Comparison of ENCODE assay signal across 20 cellular contexts in genomic region chr19:32828139-32828538, GRCh38. TPM values are rescaled to one million over a fixed set of nuclear protein-coding genes. Genes with fewer than 3 reads are reported as not detected.
DNase-seq lines count a peak whose midpoint lies in the region; ATAC-seq, FAIRE-seq and TF ChIP-seq lines count a peak whose summit lies in the region.
"Had no signal": no experiment of that assay in that cellular context is flagged by ENCODE, and none has a peak within 500 bp of the region (broad histone marks: within the 10 kb centered on the region; RNA-seq: fewer than 3 reads in every experiment).

No MANE protein-coding gene starts in this region.

- no peak overlapping the region for H3K4ac ChIP-seq in trophoblast cell (ENCODE audit: low read depth, low read length)

- H3K27ac Mint-ChIP-seq in endodermal cell = peak overlapping the region; percentile 65
- no peak overlapping the region for H3K27ac Mint-ChIP-seq in Calu3 (ENCODE audit: unreplicated experiment)
- H3K27ac Mint-ChIP-seq: CD4-positive, alpha-beta T cell had no signal

- H3K9me3 ChIP-seq in HepG2 (ENCODE audit: low read length) (no peaks in the 10 kb centered on the region), right lobe of liver (no peaks in the 10 kb centered on the region), Karpas-422 (ENCODE audit: low read length) (no peaks in the 10 kb centered on the region), endodermal cell (ENCODE audit: control insufficient read depth, low read length) (peaks cover 28% of the 10 kb centered on the region), trophoblast cell (ENCODE audit: insufficient read depth, low read depth, low read length) (no peaks in the 10 kb centered on the region)
- H3K9me3 ChIP-seq: A549, Caco-2 had no signal

- no peaks in the 10 kb centered on the region for H3K79me1 ChIP-seq in trophoblast cell (ENCODE audit: low read length)

- in situ Hi-C loops in HepG2 (cut with HindIII; ENCODE audit: extremely low pct_ligation_motif_present, low pct_unique_long_range_greater_than_20kb) = no loop called here

- H3K9ac ChIP-seq in HepG2 (ENCODE audit: insufficient read depth, low read depth, low read length) (no peak overlapping the region), Karpas-422 (ENCODE audit: low read length) (no peak overlapping the region), endodermal cell (ENCODE audit: extremely low read depth, low read length, poor library complexity, severe bottlenecking) (peak overlapping the region; percentile 31), trophoblast cell (ENCODE audit: low read length) (no peak overlapping the region)

- POLR2A ChIA-PET in HepG2 (lab: Yijun Ruan, JAX) = no interaction called here

- ATAC-seq in HepG2 (peak; percentile 67), right lobe of liver (no peak)
- ATAC-seq: A549, GM12878, K562 had no signal

- no peak for TF ChIP-seq POLR2A in HepG2 (IDR thresholded peaks at IDR 0.05; ENCODE audit: insufficient read depth in 1 of 2, low read depth in 2 of 2, low read length in 2 of 2)
- TF ChIP-seq POLR2A in right lobe of liver (IDR thresholded peaks at IDR 0.05) = no peak

- H4K91ac ChIP-seq in trophoblast cell (ENCODE audit: low read depth, low read length) = no peak overlapping the region

- no peak overlapping the region for H3K14ac ChIP-seq in trophoblast cell (ENCODE audit: low read length)

- H3K23ac ChIP-seq in trophoblast cell (ENCODE audit: low read length) = no peak overlapping the region

- H3K4me3 ChIP-seq in HepG2 (replicated peaks in 1 of 3; ENCODE audit: insufficient read depth in 1 of 3, low read depth in 2 of 3, low read length in 3 of 3) (no peak overlapping the region), right lobe of liver (no peak overlapping the region), Karpas-422 (ENCODE audit: low read length) (no peak overlapping the region), endodermal cell (ENCODE audit: low read length) (no peak overlapping the region), trophoblast cell (ENCODE audit: low read depth, low read length) (no peak overlapping the region)
- H3K4me3 ChIP-seq: A549, GM12878, K562 had no signal

- no peak overlapping the region for H4K8ac ChIP-seq in trophoblast cell (ENCODE audit: low read depth, low read length)

- no peaks in the 10 kb centered on the region for H3K9me2 ChIP-seq in Karpas-422 (replicated peaks; ENCODE audit: insufficient read depth, low read length)

- H3K9me3 Mint-ChIP-seq in endodermal cell (peaks cover 9% of the 10 kb centered on the region), Calu3 (ENCODE audit: low read depth, unreplicated experiment) (no peaks in the 10 kb centered on the region)
- H3K9me3 Mint-ChIP-seq: CD4-positive, alpha-beta T cell had no signal

- intact Hi-C loops in HepG2 (cut with micrococcal nuclease; ENCODE audit: unreplicated experiment) (no loop called here), right lobe of liver (cut with DNase I) (no loop called here), Calu3 (cut with micrococcal nuclease; ENCODE audit: unreplicated experiment) (no loop called here)

- H3K4me1 Mint-ChIP-seq in endodermal cell (peaks cover 27% of the 10 kb centered on the region), Calu3 (ENCODE audit: low read depth, unreplicated experiment) (no peaks in the 10 kb centered on the region)

- H3K4me2 ChIP-seq in HepG2 (ENCODE audit: low read depth, low read length) (no peak overlapping the region), Karpas-422 (ENCODE audit: low read depth, low read length, poor library complexity, severe bottlenecking) (no peak overlapping the region), trophoblast cell (ENCODE audit: low read length) (no peak overlapping the region)
- H3K4me2 ChIP-seq: A549 had no signal

- BruUV-seq in HepG2 (replicated peaks; lab: Mats Ljungman, UMichigan) (no TSS peak), Calu3 (replicated peaks; lab: Mats Ljungman, UMichigan) (no TSS peak)

- WGBS in HepG2 (ENCODE audit: low lambda C conversion rate) = 44% methylated on average over 4 of the region's 4 CpGs
- 86% methylated on average over 1 of the region's 4 CpGs for WGBS in right lobe of liver (ENCODE audit: insufficient coverage, low coverage, low lambda C conversion rate, missing lambda C conversion rate)
- WGBS in endodermal cell (ENCODE audit: insufficient coverage in 1 of 2, insufficient read length in 1 of 2), 2 experiments = 85% methylated on average over 3 to 4 of the region's 4 CpGs
- no CpG with 5 or more reads among the region's 4 CpGs for WGBS in trophoblast cell (ENCODE audit: extremely low coverage, insufficient coverage, insufficient read length)

- H3K27me3 ChIP-seq in HepG2 (ENCODE audit: control insufficient read depth in 1 of 2, insufficient read depth in 2 of 2, low read length in 2 of 2) (no peaks in the 10 kb centered on the region), right lobe of liver (no peaks in the 10 kb centered on the region), Karpas-422 (ENCODE audit: low read length) (no peaks in the 10 kb centered on the region), endodermal cell (ENCODE audit: control insufficient read depth, insufficient read depth, low read length, poor library complexity, severe bottlenecking) (no peaks in the 10 kb centered on the region), trophoblast cell (ENCODE audit: insufficient read depth, low read length) (no peaks in the 10 kb centered on the region)

- CTCF ChIA-PET in HepG2 (lab: Yijun Ruan, JAX; ENCODE audit: low intra/inter-chr PET ratio, low total read pairs) (no interaction called here), Calu3 (lab: Charles Lee) (no interaction called here)

- no peaks in the 10 kb centered on the region for H3K79me2 ChIP-seq in HepG2 (ENCODE audit: insufficient read depth, low read length)
- no peaks in the 10 kb centered on the region for H3K79me2 ChIP-seq in Karpas-422 (ENCODE audit: low read length)
- H3K79me2 ChIP-seq in trophoblast cell (ENCODE audit: control insufficient read depth, insufficient read depth, low read length, poor library complexity) = no peaks in the 10 kb centered on the region

- no peak overlapping the region for H4K12ac ChIP-seq in trophoblast cell (ENCODE audit: low read depth, low read length)

- H2BK12ac ChIP-seq in trophoblast cell (ENCODE audit: low read length) = peak overlapping the region; percentile 20

- peaks cover 7% of the 10 kb centered on the region for H3K27me3 Mint-ChIP-seq in endodermal cell (ENCODE audit: insufficient read depth)
- H3K27me3 Mint-ChIP-seq in Calu3 (ENCODE audit: unreplicated experiment) = peaks cover 44% of the 10 kb centered on the region

- no peak overlapping the region for H2BK5ac ChIP-seq in trophoblast cell (ENCODE audit: low read depth, low read length, poor library complexity)

- peaks cover 17% of the 10 kb centered on the region for H3K4me1 ChIP-seq in HepG2 (ENCODE audit: insufficient read depth, low read length)
- H3K4me1 ChIP-seq in right lobe of liver = no peaks in the 10 kb centered on the region
- H3K4me1 ChIP-seq in Karpas-422 (ENCODE audit: low read length) = no peaks in the 10 kb centered on the region
- peaks cover 12% of the 10 kb centered on the region for H3K4me1 ChIP-seq in endodermal cell (ENCODE audit: control insufficient read depth, insufficient read depth, low read length)
- peaks cover 5 to 21% of the 10 kb centered on the region in 2 experiments for H3K4me1 ChIP-seq in trophoblast cell (ENCODE audit: control insufficient read depth in 1 of 2, insufficient read depth in 2 of 2, low read length in 2 of 2)
- H3K4me1 ChIP-seq: A549, Caco-2 had no signal

- TF ChIP-seq RAD21 in HepG2 (CRISPR knock-in tag; IDR thresholded peaks at IDR 0.05) = no peak

- no peak overlapping the region for H3K4me3 Mint-ChIP-seq in endodermal cell
- no peak overlapping the region for H3K4me3 Mint-ChIP-seq in Calu3 (ENCODE audit: low read depth, unreplicated experiment)
- H3K4me3 Mint-ChIP-seq: CD4-positive, alpha-beta T cell had no signal

- peak overlapping the region; percentile 20 for H3K27ac ChIP-seq in HepG2 (ENCODE audit: extremely low read length, insufficient read depth, low read length)
- no peak overlapping the region for H3K27ac ChIP-seq in right lobe of liver
- no peak overlapping the region for H3K27ac ChIP-seq in Karpas-422 (ENCODE audit: low read length)
- H3K27ac ChIP-seq in endodermal cell (ENCODE audit: low read depth, low read length) = peak overlapping the region; percentile 28
- H3K27ac ChIP-seq in trophoblast cell (ENCODE audit: low read depth, low read length) = no peak overlapping the region
- H3K27ac ChIP-seq: 22Rv1, A549, C4-2B had no signal

- H2BK120ac ChIP-seq in trophoblast cell (ENCODE audit: insufficient read depth, low read length, poor library complexity) = no peak overlapping the region

- H3K18ac ChIP-seq in trophoblast cell (ENCODE audit: low read length) = no peak overlapping the region

- H2AK5ac ChIP-seq in trophoblast cell (ENCODE audit: low read length) = no peak overlapping the region

- peak; percentile 18 for FAIRE-seq in HepG2 (lab: Jason Lieb, UNC)
- FAIRE-seq: GM12878, H54, K562 had no signal

- no peaks in the 10 kb centered on the region for H4K20me1 ChIP-seq in HepG2 (ENCODE audit: insufficient read depth, low read length)
- no peaks in the 10 kb centered on the region for H4K20me1 ChIP-seq in Karpas-422 (ENCODE audit: insufficient read depth, low read depth, low read length)

- TF ChIP-seq EP300 in HepG2 (IDR thresholded peaks at IDR 0.05; ENCODE audit: low read depth in 2 of 2, low read length in 2 of 2) = no peak
- no peak for TF ChIP-seq EP300 in HepG2 (CRISPR knock-in tag; IDR thresholded peaks at IDR 0.05; ENCODE audit: borderline replicate concordance)

- peak; percentile 16 for DNase-seq in HepG2 (ENCODE audit: low spot score)
- no peak for DNase-seq in right lobe of liver
- DNase-seq in Karpas-422 = peak; percentile 11
- peak; percentile 75 for DNase-seq in endodermal cell
- DNase-seq in trophoblast cell = peak in 1 of 2 donors; percentile 15
- DNase-seq in activated naive CD4-positive, alpha-beta T cell treated with Interleukin-2 at 50 U/mL for 16 hours = no peak
- DNase-seq in Calu3 = no peak
- DNase-seq in DMS 273 (lab: John Stamatoyannopoulos, UW; ENCODE audit: unreplicated experiment) = no peak
- DNase-seq: AML-193; Caco-2; CD4-positive, alpha-beta T cell; DMS79 treated with DMSO at 0.1 percent for 48 hours; IMR-90 had no signal

- H2AFZ ChIP-seq in HepG2 (ENCODE audit: low read length) (no peak overlapping the region), Karpas-422 (ENCODE audit: low read length) (no peak overlapping the region), trophoblast cell (ENCODE audit: insufficient read depth, low read length, poor library complexity) (peak overlapping the region; percentile 24)

- H3K36me3 ChIP-seq in HepG2 (replicated peaks in 1 of 2; ENCODE audit: control insufficient read depth in 1 of 2, insufficient read depth in 2 of 2, low read length in 2 of 2) = peaks cover 0 to 1% of the 10 kb centered on the region in 2 experiments; a peak in 1 of 5 replicates
- H3K36me3 ChIP-seq in right lobe of liver = peaks cover 0 to 3% (median 0%) of the 10 kb centered on the region in 4 donors
- H3K36me3 ChIP-seq in Karpas-422 (ENCODE audit: insufficient read depth, low read length) = no peaks in the 10 kb centered on the region
- no peaks in the 10 kb centered on the region for H3K36me3 ChIP-seq in endodermal cell (ENCODE audit: control insufficient read depth, insufficient read depth, low read length)
- peaks cover 0 to 2% of the 10 kb centered on the region in 2 experiments for H3K36me3 ChIP-seq in trophoblast cell (ENCODE audit: control insufficient read depth in 1 of 2, insufficient read depth in 2 of 2, low read length in 2 of 2)

- no peak for TF ChIP-seq CTCF in HepG2 (CRISPR knock-in tag; IDR thresholded peaks at IDR 0.05)
- TF ChIP-seq CTCF in right lobe of liver (IDR thresholded peaks at IDR 0.05) = no peak
- TF ChIP-seq CTCF in endodermal cell (conservative IDR thresholded peaks at IDR 0.05) = no peak
- TF ChIP-seq CTCF in Calu3 (IDR thresholded peaks at IDR 0.05; ENCODE audit: unreplicated experiment) = no peak

- H3K36me3 Mint-ChIP-seq in endodermal cell (ENCODE audit: low read depth) (no peaks in the 10 kb centered on the region), Calu3 (ENCODE audit: insufficient read depth, unreplicated experiment) (no peaks in the 10 kb centered on the region)

RNA-seq across cellular contexts. Expression of gene SLC7A9, which starts 41.4 kb away (rescaled TPM):
- total RNA-seq in HepG2 (2016; rRNA removed; fragmentation: Illumina TruSeq; extraction: Trizol) (3.2 and 4.7 TPM in 2 replicates), right lobe of liver (10 to 100 TPM; 10.4 to 15.5 (median 13.5) TPM), endodermal cell (under 1 TPM in 1 of 2 donors, not detected in 1; 0.18 TPM), Calu3 (2022) (0.64 and 1.3 TPM in 2 replicates)
- 3.1 and 3.7 TPM in 2 replicates for total RNA-seq in HepG2 (2016; cell fraction: cytosol; rRNA removed; fragmentation: Illumina TruSeq; extraction: Trizol; ENCODE audit: low read depth)
- total RNA-seq in HepG2 (2016; cell fraction: insoluble cytoplasmic fraction; rRNA removed; fragmentation: Illumina TruSeq; extraction: Trizol) = 3.2 and 5.3 TPM in 2 replicates
- 3.7 and 4.3 TPM in 2 replicates for total RNA-seq in HepG2 (2016; cell fraction: membrane; rRNA removed; fragmentation: Illumina TruSeq; extraction: Trizol)
- total RNA-seq in HepG2 (2016; cell fraction: nucleus; rRNA removed; fragmentation: Illumina TruSeq; extraction: Trizol) = 5.8 and 6.1 TPM in 2 replicates
- 8.3 and 8.8 TPM in 2 replicates for polyA plus RNA-seq in HepG2 (2011; rRNA removed)
- 6.3 and 6.8 TPM in 2 replicates for polyA plus RNA-seq in HepG2 (2011; cell fraction: cytosol; rRNA removed)
- polyA plus RNA-seq in HepG2 (2011; cell fraction: nucleus; rRNA removed) = 13.7 and 17.8 TPM in 2 replicates
- polyA plus RNA-seq in HepG2 (2012) = 2.7 and 5.6 TPM in 2 replicates
- polyA plus RNA-seq in HepG2 (2016; cell fraction: cytosol; fragmentation: Illumina TruSeq; extraction: Trizol; ENCODE audit: low read depth) = 2.4 and 3.1 TPM in 2 replicates
- 3.4 and 3.9 TPM in 2 replicates for polyA plus RNA-seq in HepG2 (2016; cell fraction: insoluble cytoplasmic fraction; fragmentation: Illumina TruSeq; extraction: Trizol; ENCODE audit: low read depth)
- polyA plus RNA-seq in HepG2 (2016; cell fraction: membrane; fragmentation: Illumina TruSeq; extraction: Trizol; ENCODE audit: low read depth) = 3.1 and 3.4 TPM in 2 replicates
- polyA plus RNA-seq in HepG2 (2016; cell fraction: nucleus; fragmentation: Illumina TruSeq; extraction: Trizol; ENCODE audit: insufficient read depth, low read depth) = 7.4 and 7.6 TPM in 2 replicates
- polyA minus RNA-seq in HepG2 (2011; rRNA and poly(A)+ RNA removed; ENCODE audit: low replicate concordance) = 0.12 and 15.3 TPM in 2 replicates
- 2.7 and 2.9 TPM in 2 replicates for polyA minus RNA-seq in HepG2 (2011; cell fraction: cytosol; rRNA and poly(A)+ RNA removed)
- 5.5 and 6.8 TPM in 2 replicates for polyA minus RNA-seq in HepG2 (2011; cell fraction: nucleus; rRNA and poly(A)+ RNA removed)
- total RNA-seq in Karpas-422 (2014; rRNA removed; shearing (Covaris generic); ENCODE audit: low replicate concordance) = not detected in 2 replicates
- polyA plus RNA-seq in endodermal cell (2013, experiment 1 of 2) = 0.32 TPM
- not detected for polyA plus RNA-seq in endodermal cell (2013, experiment 2 of 2)
- polyA plus RNA-seq in trophoblast cell (2013) = 0.10 TPM in 2 replicates
- total RNA-seq: IMR-90, K562 had no signal
- polyA plus RNA-seq: BJ, GM12878, IMR-90, K562 had no signal

Comparison
In these comparisons a context has a peak if more than half of its experiments do, and no peak if none do; other contexts are left out.
1. DNase-seq: peak in HepG2 (single experiment), Karpas-422 (single experiment) and endodermal cell (single experiment); none in right lobe of liver (0 of 3), activated naive CD4-positive, alpha-beta T cell treated with Interleukin-2 at 50 U/mL for 16 hours (single experiment), Calu3 (single experiment) and DMS 273 (single experiment).
2. H3K27ac ChIP-seq: peak in HepG2 (single experiment) and endodermal cell (single experiment); none in right lobe of liver (0 of 3), Karpas-422 (single experiment) and trophoblast cell (single experiment).